In the genomic region with DNA sequence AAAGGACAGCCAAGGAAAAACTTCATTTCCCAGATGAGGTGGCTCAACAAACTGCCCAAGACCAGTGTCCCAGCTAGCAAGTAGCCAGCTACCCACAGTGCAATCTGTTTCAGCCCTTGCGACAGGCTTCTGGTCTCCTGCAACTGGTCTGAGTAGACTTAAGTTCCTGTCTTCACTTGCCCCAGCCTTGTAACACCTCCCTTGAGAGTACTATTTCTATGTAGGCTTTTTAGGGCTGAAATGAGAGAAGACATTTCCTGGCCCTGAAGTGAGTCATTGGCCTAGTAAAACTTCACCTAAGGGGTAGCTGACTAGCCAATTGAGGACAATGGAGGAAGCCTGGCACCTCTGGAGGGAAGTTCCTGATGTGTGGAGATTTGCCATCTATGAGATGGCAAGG, we compare ENCODE assay signal across 9 cellular contexts.
A peak's percentile ranks its signal among the peaks of the same experiment; 100 is the strongest.
DNase-seq lines count a peak whose midpoint lies in the region; ATAC-seq and TF ChIP-seq lines count a peak whose summit lies in the region.
"Had no signal": no experiment of that assay in that cellular context is flagged by ENCODE, and none has a peak within 500 bp of the region (broad histone marks: within the 10 kb centered on the region; RNA-seq: fewer than 3 reads in every experiment).

No MANE protein-coding gene starts in this region.

- peak; percentile 67 to 75 for DNase-seq in AML-193 (lab: John Stamatoyannopoulos, UW)
- DNase-seq in epithelial cell of proximal tubule (ENCODE audit: low read depth), result peak; percentile 20
- DNase-seq in omental fat pad (ENCODE audit: low spot score), result no peak
- DNase-seq in thyroid gland, result no peak
- DNase-seq in inferior parietal cortex (ENCODE audit: extremely low spot score), result no peak
- DNase-seq: heart right ventricle had no signal

- H3K27ac ChIP-seq in thyroid gland, result no peak overlapping the region
- H3K27ac ChIP-seq: heart right ventricle had no signal

- no peaks in the 10 kb centered on the region for H3K9me3 ChIP-seq in thyroid gland
- H3K9me3 ChIP-seq: heart right ventricle had no signal

- H3K4me1 ChIP-seq in thyroid gland, result no peaks in the 10 kb centered on the region

- no peak for TF ChIP-seq POLR2A in thyroid gland (IDR thresholded peaks at IDR 0.05)

- TF ChIP-seq CTCF in epithelial cell of proximal tubule (conservative IDR thresholded peaks at IDR 0.05; ENCODE audit: low read depth, low read length) (no peak), omental fat pad (IDR thresholded peaks at IDR 0.05) (no peak), thyroid gland (IDR thresholded peaks at IDR 0.05) (no peak)

- no peaks in the 10 kb centered on the region for H3K36me3 ChIP-seq in thyroid gland

- H3K4me3 ChIP-seq in epithelial cell of proximal tubule (ENCODE audit: low read depth, low read length), result no peak overlapping the region
- no peak overlapping the region for H3K4me3 ChIP-seq in thyroid gland (replicated peaks in 1 of 3)
- H3K4me3 ChIP-seq: heart right ventricle had no signal

- H3K27me3 ChIP-seq in thyroid gland, result no peaks in the 10 kb centered on the region
- H3K27me3 ChIP-seq: heart right ventricle had no signal

- peak; percentile 85 for ATAC-seq in GM21381 (IDR thresholded peaks at IDR 0.05; ENCODE audit: unreplicated experiment)
- peak; percentile 94 for ATAC-seq in HG03469 (IDR thresholded peaks at IDR 0.05; ENCODE audit: unreplicated experiment)
- ATAC-seq in omental fat pad (ENCODE audit: low FRiP score), result no peak
- no peak for ATAC-seq in HG03521 (IDR thresholded peaks at IDR 0.05; ENCODE audit: unreplicated experiment)

- WGBS in thyroid gland, 2 donors, result 89 to 92% methylated on average over 1 of the region's 1 CpG

- intact Hi-C loops in thyroid gland (cut with DNase I), result no loop called here

Comparison
In these comparisons a context has a peak if more than half of its experiments do, and no peak if none do; other contexts are left out.
1. DNase-seq: peak in AML-193 (2 of 2) and epithelial cell of proximal tubule (single experiment); none in omental fat pad (single experiment), thyroid gland (0 of 2) and inferior parietal cortex (single experiment).
2. ATAC-seq: peak in GM21381 (single experiment) and HG03469 (single experiment); none in omental fat pad (single experiment) and HG03521 (single experiment).